15 cellular contexts compared by ENCODE assay signal in the genomic region with DNA sequence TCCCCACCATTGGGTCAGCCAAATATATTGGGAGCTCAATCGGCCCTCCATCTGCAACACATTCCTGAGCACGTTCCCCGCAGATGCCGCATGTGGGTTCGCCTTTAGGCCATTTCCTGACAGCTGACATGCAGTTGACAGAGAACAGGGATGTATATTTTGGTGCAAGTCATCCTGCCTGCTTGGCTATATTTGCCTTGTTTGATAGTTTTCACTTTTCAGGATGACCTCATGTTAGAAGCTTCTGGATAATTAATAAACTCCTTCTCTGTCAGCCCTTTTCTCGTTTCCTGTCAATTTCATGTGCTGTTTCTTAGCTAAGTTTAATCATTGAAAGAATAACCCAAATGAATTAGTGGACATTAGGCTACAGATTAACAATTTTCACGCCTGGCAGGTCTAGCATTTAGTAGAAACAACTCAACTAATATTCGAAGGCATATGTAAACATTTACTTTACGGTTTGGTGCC.
DNase-seq lines count a peak whose midpoint lies in the region; ATAC-seq, FAIRE-seq and TF ChIP-seq lines count a peak whose summit lies in the region.
"Had no signal": no experiment of that assay in that cellular context is flagged by ENCODE, and none has a peak within 500 bp of the region (broad histone marks: within the 10 kb centered on the region; RNA-seq: fewer than 3 reads in every experiment).

No MANE protein-coding gene starts in this region.

- H3K4me1 Mint-ChIP-seq in activated naive CD8-positive, alpha-beta T cell treated with anti-CD3 and anti-CD28 coated beads, Interleukin-2, amount 50 U/mL, for 24 hours, result no peaks in the 10 kb centered on the region
- H3K4me1 Mint-ChIP-seq: CD14-positive monocyte; stimulated activated naive B cell treated with anti-CD40 and anti-IgM and Interleukin-4, amounts not matched to agents 10 μg/mL and 1 μg/mL and 100 μg/mL, for 72 hours had no signal

- intact Hi-C loops in body of pancreas (cut with DNase I), result no loop called here
- intact Hi-C loops in kidney (cut with DNase I), result no loop called here
- intact Hi-C loops in stomach (cut with DNase I; ENCODE audit: low total_unique reads), result no loop called here

- DNase-seq in body of pancreas, result peak; percentile 9 to 18 (median 14)
- DNase-seq in kidney, result no peak
- no peak for DNase-seq in stomach
- no peak for DNase-seq in activated naive CD8-positive, alpha-beta T cell treated with anti-CD3 and anti-CD28 coated beads, Interleukin-2, amount 50 U/mL, for 24 hours
- no peak for DNase-seq in GM10266 (ENCODE audit: extremely low spot score)
- no peak for DNase-seq in ACHN
- DNase-seq: amygdala; effector CD8-positive, alpha-beta T cell; heart right ventricle; NCI-H2227 treated with DMSO at 0.1 percent for 48 hours; stimulated activated CD4-positive, alpha-beta T cell treated with anti-CD3 and anti-CD28 coated beads, Interleukin-4, amount 100 ng/mL, for 24 hours; stimulated activated naive B cell treated with anti-CD40 and anti-IgM and Interleukin-4, amounts not matched to agents 10 μg/mL and 1 μg/mL and 100 μg/mL, for 72 hours had no signal

- FAIRE-seq in kidney (lab: Jason Lieb, UNC), result peak; percentile 93

- TF ChIP-seq EP300 in stomach (IDR thresholded peaks at IDR 0.05), result no peak

- H3K27ac Mint-ChIP-seq in activated naive CD8-positive, alpha-beta T cell treated with anti-CD3 and anti-CD28 coated beads, Interleukin-2, amount 50 U/mL, for 24 hours, result no peak overlapping the region
- H3K27ac Mint-ChIP-seq: CD14-positive monocyte; stimulated activated naive B cell treated with anti-CD40 and anti-IgM and Interleukin-4, amounts not matched to agents 10 μg/mL and 1 μg/mL and 100 μg/mL, for 72 hours had no signal

- H3K9me3 ChIP-seq in body of pancreas, result peaks cover 0 to 21% (median 0%) of the 10 kb centered on the region in 3 donors
- peaks cover 4 to 17% of the 10 kb centered on the region in 2 donors for H3K9me3 ChIP-seq in kidney (ENCODE audit: control insufficient read depth in 1 of 2, low read length in 2 of 2)
- peaks cover 9 to 26% (median 20%) of the 10 kb centered on the region in 4 donors for H3K9me3 ChIP-seq in stomach

- peak overlapping the region in 1 of 2 donors; percentile 36 for H3K9ac ChIP-seq in kidney (ENCODE audit: low read length in 2 of 2)

- no peaks in the 10 kb centered on the region for H3K27me3 Mint-ChIP-seq in activated naive CD8-positive, alpha-beta T cell treated with anti-CD3 and anti-CD28 coated beads, Interleukin-2, amount 50 U/mL, for 24 hours
- H3K27me3 Mint-ChIP-seq: stimulated activated naive B cell treated with anti-CD40 and anti-IgM and Interleukin-4, amounts not matched to agents 10 μg/mL and 1 μg/mL and 100 μg/mL, for 72 hours had no signal

- TF ChIP-seq POLR2A in body of pancreas (IDR thresholded peaks at IDR 0.05) (no peak), stomach (IDR thresholded peaks at IDR 0.05) (no peak)

- H3K4me1 ChIP-seq in body of pancreas, result peaks cover 11% of the 10 kb centered on the region
- H3K4me1 ChIP-seq in kidney (ENCODE audit: control insufficient read depth in 1 of 2, insufficient read depth in 1 of 2, low read depth in 1 of 2, low read length in 2 of 2), result peaks cover 2 to 5% of the 10 kb centered on the region in 2 donors
- H3K4me1 ChIP-seq in stomach, result peaks cover 0 to 9% (median 0%) of the 10 kb centered on the region in 4 donors
- H3K4me1 ChIP-seq: heart right ventricle had no signal

- no peak overlapping the region for H3K4me3 ChIP-seq in body of pancreas
- peak overlapping the region; percentile 13 to 40 for H3K4me3 ChIP-seq in kidney (ENCODE audit: low read length in 2 of 2)
- no peak overlapping the region for H3K4me3 ChIP-seq in stomach
- H3K4me3 ChIP-seq: heart right ventricle had no signal

- peaks cover 25% of the 10 kb centered on the region for H3K9me3 Mint-ChIP-seq in activated naive CD8-positive, alpha-beta T cell treated with anti-CD3 and anti-CD28 coated beads, Interleukin-2, amount 50 U/mL, for 24 hours

- TF ChIP-seq CTCF in body of pancreas (IDR thresholded peaks at IDR 0.05) (no peak), kidney (IDR thresholded peaks at IDR 0.05; ENCODE audit: borderline replicate concordance, extremely low read depth, insufficient read depth) (no peak), stomach (IDR thresholded peaks at IDR 0.05) (no peak), GM10266 (IDR thresholded peaks at IDR 0.05; ENCODE audit: control insufficient read depth, insufficient read depth, low read depth, missing control alignments) (no peak)

- H3K4me3 Mint-ChIP-seq in activated naive CD8-positive, alpha-beta T cell treated with anti-CD3 and anti-CD28 coated beads, Interleukin-2, amount 50 U/mL, for 24 hours, result no peak overlapping the region
- H3K4me3 Mint-ChIP-seq: CD14-positive monocyte; stimulated activated naive B cell treated with anti-CD40 and anti-IgM and Interleukin-4, amounts not matched to agents 10 μg/mL and 1 μg/mL and 100 μg/mL, for 72 hours had no signal

- H3K36me3 Mint-ChIP-seq in activated naive CD8-positive, alpha-beta T cell treated with anti-CD3 and anti-CD28 coated beads, Interleukin-2, amount 50 U/mL, for 24 hours (ENCODE audit: low read depth), result no peaks in the 10 kb centered on the region
- H3K36me3 Mint-ChIP-seq: CD14-positive monocyte; stimulated activated naive B cell treated with anti-CD40 and anti-IgM and Interleukin-4, amounts not matched to agents 10 μg/mL and 1 μg/mL and 100 μg/mL, for 72 hours had no signal

- WGBS in body of pancreas, 2 donors, result 33 to 45% methylated on average over 9 of the region's 9 CpGs
- 48 to 63% (median 57%) methylated on average over 9 of the region's 9 CpGs for WGBS in stomach, 5 donors

- peak overlapping the region; percentile 26 to 68 (median 54) for H3K27ac ChIP-seq in body of pancreas
- peak overlapping the region; percentile 29 to 85 for H3K27ac ChIP-seq in kidney (ENCODE audit: low read depth in 2 of 2, low read length in 2 of 2)
- H3K27ac ChIP-seq in stomach, result peak overlapping the region in 3 of 5 donors; percentile 26 to 41 (median 26)

- peak; percentile 52 for ATAC-seq in GM19463 (IDR thresholded peaks at IDR 0.05; ENCODE audit: unreplicated experiment)
- peak; percentile 78 for ATAC-seq in body of pancreas
- ATAC-seq in activated naive CD8-positive, alpha-beta T cell treated with anti-CD3 and anti-CD28 coated beads, Interleukin-2, amount 50 U/mL, for 24 hours, result no peak
- no peak for ATAC-seq in GM18867 (IDR thresholded peaks at IDR 0.05; ENCODE audit: unreplicated experiment)
- ATAC-seq: heart right ventricle; stimulated activated naive B cell treated with anti-CD40 and anti-IgM and Interleukin-4, amounts not matched to agents 10 μg/mL and 1 μg/mL and 100 μg/mL, for 72 hours had no signal

- no peaks in the 10 kb centered on the region for H3K36me3 ChIP-seq in body of pancreas (replicated peaks in 1 of 2; ENCODE audit: insufficient read depth in 1 of 2, low read depth in 2 of 2)
- H3K36me3 ChIP-seq in kidney (ENCODE audit: control insufficient read depth in 1 of 2, insufficient read depth in 2 of 2, low read length in 2 of 2), result no peaks in the 10 kb centered on the region
- H3K36me3 ChIP-seq in stomach, result no peaks in the 10 kb centered on the region
- H3K36me3 ChIP-seq: heart right ventricle had no signal

- no peaks in the 10 kb centered on the region for H3K27me3 ChIP-seq in body of pancreas
- H3K27me3 ChIP-seq in stomach, result no peaks in the 10 kb centered on the region
- H3K27me3 ChIP-seq: heart right ventricle had no signal

- in situ Hi-C loops in ACHN (cut with HindIII; ENCODE audit: low pct_ligation_motif_present, low pct_unique_long_range_greater_than_20kb, low sequenced_read_pairs), result no loop called here

Comparison
In these comparisons a context has a peak if more than half of its experiments do, and no peak if none do; other contexts are left out.
1. ATAC-seq: peak in GM19463 (single experiment) and body of pancreas (single experiment); none in activated naive CD8-positive, alpha-beta T cell treated with anti-CD3 and anti-CD28 coated beads, Interleukin-2, amount 50 U/mL, for 24 hours (single experiment) and GM18867 (single experiment).
2. DNase-seq: peak in body of pancreas (4 of 4); none in kidney (single experiment), stomach (single experiment), activated naive CD8-positive, alpha-beta T cell treated with anti-CD3 and anti-CD28 coated beads, Interleukin-2, amount 50 U/mL, for 24 hours (single experiment), GM10266 (single experiment) and ACHN (single experiment).
3. H3K4me3 ChIP-seq: peak in kidney (2 of 2); none in body of pancreas (0 of 2) and stomach (0 of 4).
4. Peak in every context shown above with its lines, with median percentiles within 50 percentile points of each other: H3K27ac ChIP-seq.